25 cellular contexts compared by ENCODE assay signal in genomic region chr5:14054111-14054854, GRCh38.
DNase-seq lines count a peak whose midpoint lies in the region; ATAC-seq and TF ChIP-seq lines count a peak whose summit lies in the region.
"Had no signal": no experiment of that assay in that cellular context is flagged by ENCODE, and none has a peak within 500 bp of the region (broad histone marks: within the 10 kb centered on the region; RNA-seq: fewer than 3 reads in every experiment).

No MANE protein-coding gene starts in this region.

- peak overlapping the region; percentile 31; the same call in 1 of the 2 replicates for H3K9ac ChIP-seq in GM23248
- no peak overlapping the region for H3K9ac ChIP-seq in fibroblast of lung (ENCODE audit: insufficient read depth, low read length)
- no peak overlapping the region for H3K9ac ChIP-seq in PC-3 (ENCODE audit: low read length)
- H3K9ac ChIP-seq: KMS-11 had no signal

- peaks cover 20% of the 10 kb centered on the region for H3F3A ChIP-seq in GM23248 (ENCODE audit: insufficient read depth)
- H3F3A ChIP-seq in PC-3 (ENCODE audit: low read length, unreplicated experiment): no peaks in the 10 kb centered on the region

- no peaks in the 10 kb centered on the region for H4K20me1 ChIP-seq in GM23248 (ENCODE audit: insufficient read depth)
- no peaks in the 10 kb centered on the region for H4K20me1 ChIP-seq in fibroblast of lung (ENCODE audit: control insufficient read depth, extremely low read depth, insufficient read depth, low read length)
- no peaks in the 10 kb centered on the region for H4K20me1 ChIP-seq in PC-3 (ENCODE audit: low read length)

- no peaks in the 10 kb centered on the region for H3K36me3 Mint-ChIP-seq in osteocyte (ENCODE audit: unreplicated experiment)
- H3K36me3 Mint-ChIP-seq: CD8-positive, alpha-beta T cell; IgD-negative memory B cell had no signal

- peaks cover 21% of the 10 kb centered on the region for H3K4me1 Mint-ChIP-seq in osteocyte (ENCODE audit: unreplicated experiment)
- H3K4me1 Mint-ChIP-seq: B cell, IgD-negative memory B cell had no signal

- H3K79me2 ChIP-seq in GM23248 (ENCODE audit: insufficient read depth) (no peaks in the 10 kb centered on the region), fibroblast of lung (ENCODE audit: control insufficient read depth, insufficient read depth, low read length) (no peaks in the 10 kb centered on the region), PC-3 (ENCODE audit: low read length) (no peaks in the 10 kb centered on the region)

- H2AFZ ChIP-seq in GM23248: peak overlapping the region; percentile 63; the same call in 1 of the 2 replicates
- H2AFZ ChIP-seq in fibroblast of lung (ENCODE audit: low read length): no peak overlapping the region
- no peak overlapping the region for H2AFZ ChIP-seq in PC-3 (ENCODE audit: low read length)

- no peak overlapping the region for H3K4me2 ChIP-seq in GM23248 (ENCODE audit: unreplicated experiment)
- H3K4me2 ChIP-seq in fibroblast of lung (ENCODE audit: extremely low read depth, insufficient read depth, low read length): no peak overlapping the region
- H3K4me2 ChIP-seq in PC-3 (ENCODE audit: low read length): no peak overlapping the region
- H3K4me2 ChIP-seq: A549, KMS-11 had no signal

- H3K4me3 Mint-ChIP-seq in osteocyte (ENCODE audit: unreplicated experiment): no peak overlapping the region
- H3K4me3 Mint-ChIP-seq: B cell; CD8-positive, alpha-beta T cell; IgD-negative memory B cell had no signal

- in situ Hi-C loops in GM23248 (cut with MboI): no loop called here
- in situ Hi-C loops in Panc1 (cut with HindIII; ENCODE audit: low pct_unique_long_range_greater_than_20kb, low sequenced_read_pairs): no loop called here

- POLR2A ChIA-PET in Panc1 (lab: Charles Lee) (interaction anchor here (0.5 kb wide), 1 partner anchor 119 kb away, joined by 6 read pairs; no protein-coding TSS in a partner anchor), PC-3 (lab: Charles Lee; ENCODE audit: unreplicated experiment) (no interaction called here)

- peak; percentile 17; the same call in 1 of the 2 replicates for ATAC-seq in Panc1
- no peak for ATAC-seq in GM21576 (IDR thresholded peaks at IDR 0.05; ENCODE audit: unreplicated experiment)
- no peak for ATAC-seq in PC-3
- ATAC-seq: CD8-positive, alpha-beta T cell had no signal

- no peaks in the 10 kb centered on the region for H3K27me3 Mint-ChIP-seq in osteocyte (ENCODE audit: unreplicated experiment)

- H3K9me2 ChIP-seq in GM23248 (ENCODE audit: insufficient read depth) (no peaks in the 10 kb centered on the region), PC-3 (replicated peaks; ENCODE audit: low read length) (no peaks in the 10 kb centered on the region)

- CTCF ChIA-PET in Panc1 (lab: Charles Lee): interaction anchor here (0.6 kb wide), 1 partner anchor 97 kb away, joined by 3 read pairs; no protein-coding TSS in a partner anchor
- CTCF ChIA-PET in PC-3 (lab: Charles Lee): no interaction called here

- no peak overlapping the region for H3K4me3 ChIP-seq in GM23248
- no peak overlapping the region for H3K4me3 ChIP-seq in Panc1 (ENCODE audit: low read depth in 2 of 2, low read length in 2 of 2)
- no peak overlapping the region for H3K4me3 ChIP-seq in fibroblast of lung (replicated peaks in 1 of 4; ENCODE audit: control extremely low read depth in 1 of 4, insufficient read depth in 1 of 4, low read depth in 3 of 4, low read length in 4 of 4)
- no peak overlapping the region for H3K4me3 ChIP-seq in PC-3 (ENCODE audit: low read length)
- H3K4me3 ChIP-seq: A549, SK-N-MC had no signal

- H3K27ac Mint-ChIP-seq in osteocyte (ENCODE audit: unreplicated experiment): peak overlapping the region; percentile 5
- H3K27ac Mint-ChIP-seq: B cell; CD8-positive, alpha-beta T cell; IgD-negative memory B cell had no signal

- BruUV-seq in Panc1 (replicated peaks; lab: Mats Ljungman, UMichigan) (no TSS peak), PC-3 (replicated peaks; lab: Mats Ljungman, UMichigan) (no TSS peak)

- no peaks in the 10 kb centered on the region for H3K9me3 Mint-ChIP-seq in osteocyte (ENCODE audit: unreplicated experiment)
- H3K9me3 Mint-ChIP-seq: CD8-positive, alpha-beta T cell had no signal

- H3K27ac ChIP-seq in GM23248 (peak overlapping the region; percentile 74), Panc1 (ENCODE audit: low read length) (peak overlapping the region; percentile 77), fibroblast of lung (ENCODE audit: insufficient read depth, low read length) (no peak overlapping the region), PC-3 (ENCODE audit: low read length) (no peak overlapping the region)
- H3K27ac ChIP-seq: C4-2B, KMS-11, SK-N-MC had no signal

- no peak for DNase-seq in GM23248
- no peak for DNase-seq in Panc1 (ENCODE audit: low read depth, low spot score)
- peak; percentile 27 to 34 for DNase-seq in fibroblast of lung (ENCODE audit: low read depth in 2 of 2)
- no peak for DNase-seq in osteocyte (ENCODE audit: extremely low spot score, unreplicated experiment)
- DNase-seq in SW480 (ENCODE audit: low spot score): no peak
- no peak for DNase-seq in PC-3
- DNase-seq: Caco-2; CD8-positive, alpha-beta T cell; GF-D8; H7; MM.1S; NCI-H1694; NCI-H2029 treated with DMSO at 0.1 percent for 48 hours; NCI-H446 treated with DMSO at 0.1 percent for 48 hours; NCI-H526; NCI-H82; NK-92 treated with Interleukin-12 subunit alpha and Interleukin-12 subunit beta, amount 100 ng/mL, for 24 hours; SIG-M5 had no signal

- intact Hi-C loops in Panc1 (cut with micrococcal nuclease; ENCODE audit: unreplicated experiment) (no loop called here), PC-3 (cut with micrococcal nuclease) (no loop called here)

- H3K27me3 ChIP-seq in GM23248 (replicated peaks; ENCODE audit: insufficient read depth) (no peaks in the 10 kb centered on the region), Panc1 (ENCODE audit: control insufficient read depth, insufficient read depth, low read length) (no peaks in the 10 kb centered on the region), fibroblast of lung (ENCODE audit: control insufficient read depth, insufficient read depth, low read length) (no peaks in the 10 kb centered on the region), PC-3 (ENCODE audit: low read length) (no peaks in the 10 kb centered on the region)

- H3K4me1 ChIP-seq in GM23248 (ENCODE audit: insufficient read depth): peaks cover 18% of the 10 kb centered on the region
- H3K4me1 ChIP-seq in Panc1 (ENCODE audit: control insufficient read depth, insufficient read depth, low read length): peaks cover 18% of the 10 kb centered on the region
- H3K4me1 ChIP-seq in fibroblast of lung (ENCODE audit: control insufficient read depth, extremely low read depth, insufficient read depth, low read length): peaks cover 10% of the 10 kb centered on the region
- H3K4me1 ChIP-seq in PC-3 (ENCODE audit: insufficient read depth, low read length): no peaks in the 10 kb centered on the region
- H3K4me1 ChIP-seq: Caco-2 had no signal

- TF ChIP-seq CTCF in Panc1 (IDR thresholded peaks at IDR 0.05): no peak
- TF ChIP-seq CTCF in fibroblast of lung (conservative IDR thresholded peaks at IDR 0.05 in 1 of 2, IDR thresholded peaks at IDR 0.05 in 1 of 2; ENCODE audit: low read depth in 1 of 2, low read length in 2 of 2): no peak
- no peak for TF ChIP-seq CTCF in osteocyte (IDR thresholded peaks at IDR 0.05)
- TF ChIP-seq CTCF in PC-3 (conservative IDR thresholded peaks at IDR 0.05; ENCODE audit: low read depth, low read length): no peak

- H3K9me3 ChIP-seq in GM23248 (ENCODE audit: low read depth) (no peaks in the 10 kb centered on the region), Panc1 (ENCODE audit: control insufficient read depth, insufficient read depth, low read depth, low read length) (peaks cover 3% of the 10 kb centered on the region; the same call in 1 of the 2 replicates), fibroblast of lung (ENCODE audit: control insufficient read depth, insufficient read depth, low read depth, low read length) (no peaks in the 10 kb centered on the region), PC-3 (ENCODE audit: low read length) (no peaks in the 10 kb centered on the region)
- H3K9me3 ChIP-seq: A549, Caco-2 had no signal

- H3K36me3 ChIP-seq in GM23248 (ENCODE audit: low read depth) (no peaks in the 10 kb centered on the region), Panc1 (ENCODE audit: control insufficient read depth, insufficient read depth, low read length) (no peaks in the 10 kb centered on the region), fibroblast of lung (ENCODE audit: control insufficient read depth, insufficient read depth, low read length) (no peaks in the 10 kb centered on the region), PC-3 (ENCODE audit: low read depth, low read length) (no peaks in the 10 kb centered on the region)

- 91 to 93% methylated on average over 9 of the region's 9 CpGs for WGBS in GM23248 (ENCODE audit: low coverage in 1 of 2, low lambda C conversion rate in 2 of 2, missing lambda C conversion rate in 2 of 2), 2 experiments

Comparison
In these comparisons a context has a peak if more than half of its experiments do, and no peak if none do; other contexts are left out.
1. DNase-seq: peak in fibroblast of lung (2 of 2); none in GM23248 (single experiment), Panc1 (single experiment), osteocyte (single experiment), SW480 (single experiment) and PC-3 (single experiment).
2. H3K27ac ChIP-seq: peak in GM23248 (single experiment) and Panc1 (single experiment); none in fibroblast of lung (single experiment) and PC-3 (single experiment).